ENCODE assay signal across 12 cellular contexts in the genomic region with DNA sequence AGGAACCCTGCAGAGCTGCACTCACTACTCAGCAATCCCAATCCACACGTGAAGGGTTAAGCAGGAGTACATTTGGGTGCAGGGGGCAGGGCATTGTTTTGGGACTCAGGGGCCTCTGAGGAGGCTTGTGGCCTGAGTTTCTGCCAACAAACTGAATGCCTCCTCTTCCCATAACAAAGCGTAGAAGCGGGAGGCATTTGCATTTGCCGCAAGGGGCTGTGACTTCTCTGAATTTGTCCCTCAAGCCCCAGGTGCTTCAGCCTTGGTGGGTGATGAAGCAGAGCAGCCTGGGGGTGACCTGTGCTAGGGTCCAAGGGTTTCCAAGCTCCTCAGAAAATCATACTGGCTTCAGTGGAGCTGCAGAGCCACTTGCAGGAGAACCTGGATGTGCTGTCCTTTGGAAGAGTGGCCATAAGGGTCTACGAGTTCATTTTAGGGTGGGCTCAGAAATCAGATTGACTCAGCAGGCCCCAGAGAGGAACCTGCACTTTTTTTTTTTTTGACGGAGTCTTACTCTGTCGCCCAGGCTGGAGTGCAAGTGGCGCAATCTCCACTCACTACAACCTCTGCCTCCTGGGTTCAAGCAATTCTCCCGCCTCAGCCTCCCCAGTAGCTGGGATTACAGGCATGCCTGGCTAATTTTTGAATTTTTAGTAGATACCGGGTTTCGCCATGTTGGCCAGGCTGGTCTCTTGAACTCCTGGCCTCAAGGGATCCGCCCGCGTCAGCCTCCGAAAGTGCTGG. TPM values are rescaled to one million over a fixed set of nuclear protein-coding genes. Genes with fewer than 3 reads are reported as not detected.
A peak's percentile ranks its signal among the peaks of the same experiment; 100 is the strongest.
DNase-seq lines count a peak whose midpoint lies in the region; ATAC-seq, FAIRE-seq and TF ChIP-seq lines count a peak whose summit lies in the region.
"Had no signal": no experiment of that assay in that cellular context is flagged by ENCODE, and none has a peak within 500 bp of the region (broad histone marks: within the 10 kb centered on the region; RNA-seq: fewer than 3 reads in every experiment).

No MANE protein-coding gene starts in this region.

- H3K9me2 ChIP-seq in SK-N-SH = no peaks in the 10 kb centered on the region

- WGBS in SK-N-SH (ENCODE audit: low lambda C conversion rate) = 97% methylated on average over 15 of the region's 15 CpGs
- WGBS in pancreas, 2 donors = 89 to 94% methylated on average over 15 of the region's 15 CpGs

- CTCF ChIA-PET in SK-N-SH (lab: Yijun Ruan, JAX) = interaction anchor here (1.0 to 1.6 kb wide), 3 partner anchors 26 to 407 kb away, joined by 3 to 4 read pairs (median 3); no protein-coding TSS in a partner anchor

- no peak overlapping the region for H3K9ac ChIP-seq in SK-N-SH

- H3K27me3 ChIP-seq in SK-N-SH (ENCODE audit: insufficient read depth) = no peaks in the 10 kb centered on the region
- no peaks in the 10 kb centered on the region for H3K27me3 ChIP-seq in pancreas

- no peaks in the 10 kb centered on the region for H3K9me3 ChIP-seq in SK-N-SH
- H3K9me3 ChIP-seq in pancreas = no peaks in the 10 kb centered on the region

- ATAC-seq in SK-N-SH treated with all-trans-retinoic acid at 6 μM for 48 hours = no peak
- ATAC-seq in activated naive CD8-positive, alpha-beta T cell treated with anti-CD3 and anti-CD28 coated beads, Interleukin-2, amount 10 ng/mL, durations not matched to agents 7 days and 5 days (ENCODE audit: low read depth) = no peak
- ATAC-seq in pancreas = no peak
- ATAC-seq in GM21423 (IDR thresholded peaks at IDR 0.05; ENCODE audit: unreplicated experiment) = no peak
- ATAC-seq: left colon had no signal

- TF ChIP-seq CTCF in SK-N-SH (IDR thresholded peaks at IDR 0.05) = no peak
- TF ChIP-seq CTCF in nephron (IDR thresholded peaks at IDR 0.05; ENCODE audit: unreplicated experiment in 3 of 3) = no peak
- TF ChIP-seq CTCF in CD14-positive monocyte (IDR thresholded peaks at IDR 0.05) = no peak
- no peak for TF ChIP-seq CTCF in pancreas (IDR thresholded peaks at IDR 0.05)

- H3K4me1 Mint-ChIP-seq in IgD-negative memory B cell (peaks cover 14 to 22% (median 18%) of the 10 kb centered on the region in 3 donors), nephron (peaks cover 18% of the 10 kb centered on the region), CD14-positive monocyte (peaks cover 19% of the 10 kb centered on the region)
- H3K4me1 Mint-ChIP-seq in activated naive CD8-positive, alpha-beta T cell treated with anti-CD3 and anti-CD28 coated beads, Interleukin-2, amount 10 ng/mL, durations not matched to agents 7 days and 5 days = peaks cover 39% of the 10 kb centered on the region

- intact Hi-C loops in CD14-positive monocyte (cut with micrococcal nuclease) = no loop called here
- intact Hi-C loops in pancreas (cut with DNase I) = no loop called here

- TF ChIP-seq RAD21 in SK-N-SH (IDR thresholded peaks at IDR 0.05; ENCODE audit: low read length) = no peak

- H3K27ac ChIP-seq in SK-N-SH (ENCODE audit: low read depth in 2 of 2, low read length in 1 of 2) = no peak overlapping the region
- no peak overlapping the region for H3K27ac ChIP-seq in pancreas

- H3K4me3 Mint-ChIP-seq in IgD-negative memory B cell = no peak overlapping the region
- H3K4me3 Mint-ChIP-seq in activated naive CD8-positive, alpha-beta T cell treated with anti-CD3 and anti-CD28 coated beads, Interleukin-2, amount 10 ng/mL, durations not matched to agents 7 days and 5 days = no peak overlapping the region
- peak overlapping the region in 2 of 3 experiments; percentile 32 to 96 for H3K4me3 Mint-ChIP-seq in nephron
- no peak overlapping the region for H3K4me3 Mint-ChIP-seq in CD14-positive monocyte

- peaks cover 9 to 23% of the 10 kb centered on the region in 2 experiments for H3K4me1 ChIP-seq in SK-N-SH (ENCODE audit: control insufficient read depth in 1 of 2, insufficient read depth in 2 of 2, low read depth in 1 of 2, low read length in 1 of 2)
- H3K4me1 ChIP-seq in pancreas = peaks cover 14 to 16% (median 16%) of the 10 kb centered on the region in 3 donors

- H4K20me1 ChIP-seq in SK-N-SH (ENCODE audit: insufficient read depth) = peaks cover 25% of the 10 kb centered on the region

- H3K79me2 ChIP-seq in SK-N-SH (ENCODE audit: insufficient read depth) = peaks cover 36% of the 10 kb centered on the region

- POLR2A ChIA-PET in SK-N-SH (lab: Yijun Ruan, JAX) = no interaction called here
- POLR2A ChIA-PET in activated naive CD8-positive, alpha-beta T cell treated with anti-CD3 and anti-CD28 coated beads, Interleukin-2, amount 10 ng/mL, durations not matched to agents 7 days and 5 days (lab: Charles Lee) = interaction anchor here (0.6 to 5.9 kb wide), 4 partner anchors 16 to 281 kb away, joined by 3 to 42 read pairs (median 10); no protein-coding TSS in a partner anchor

- FAIRE-seq in pancreas (lab: Jason Lieb, UNC) = no peak

- H3K4me3 ChIP-seq in SK-N-SH (ENCODE audit: low read depth in 2 of 2, low read length in 1 of 2) (peak overlapping the region; percentile 73 to 88; a peak in 1 of 4 replicates), pancreas (no peak overlapping the region)

- no peak for DNase-seq in SK-N-SH
- DNase-seq in activated naive CD8-positive, alpha-beta T cell treated with anti-CD3 and anti-CD28 coated beads, Interleukin-2, amount 10 ng/mL, durations not matched to agents 7 days and 5 days = no peak
- no peak for DNase-seq in CD14-positive monocyte (ENCODE audit: low spot score)
- DNase-seq in pancreas = no peak
- DNase-seq: DMS79, left colon, NCI-H2227 treated with DMSO at 0.1 percent for 48 hours had no signal

- no peak overlapping the region for H2AFZ ChIP-seq in SK-N-SH (ENCODE audit: low read depth)

- H3F3A ChIP-seq in SK-N-SH (replicated peaks; ENCODE audit: insufficient read depth) = peaks cover 36% of the 10 kb centered on the region

- peak overlapping the region; percentile 76 for H3K4me2 ChIP-seq in SK-N-SH

- H3K9me3 Mint-ChIP-seq in IgD-negative memory B cell (no peaks in the 10 kb centered on the region), nephron (no peaks in the 10 kb centered on the region), CD14-positive monocyte (peaks cover 0 to 2% (median 0%) of the 10 kb centered on the region in 7 donors)
- H3K9me3 Mint-ChIP-seq in activated naive CD8-positive, alpha-beta T cell treated with anti-CD3 and anti-CD28 coated beads, Interleukin-2, amount 10 ng/mL, durations not matched to agents 7 days and 5 days = no peaks in the 10 kb centered on the region
- H3K9me3 Mint-ChIP-seq: dendritic cell treated with granulocyte-macrophage colony-stimulating factor and Interleukin-4, amounts not matched to agents 40 ng/mL and 50 ng/mL, for 4 days had no signal

- H3K27me3 Mint-ChIP-seq in IgD-negative memory B cell (no peaks in the 10 kb centered on the region), nephron (ENCODE audit: low read depth) (no peaks in the 10 kb centered on the region), CD14-positive monocyte (ENCODE audit: low read depth in 3 of 3) (peaks cover 0 to 1% (median 0%) of the 10 kb centered on the region in 3 donors)
- no peaks in the 10 kb centered on the region for H3K27me3 Mint-ChIP-seq in activated naive CD8-positive, alpha-beta T cell treated with anti-CD3 and anti-CD28 coated beads, Interleukin-2, amount 10 ng/mL, durations not matched to agents 7 days and 5 days
- H3K27me3 Mint-ChIP-seq: dendritic cell treated with granulocyte-macrophage colony-stimulating factor and Interleukin-4, amounts not matched to agents 40 ng/mL and 50 ng/mL, for 4 days had no signal

- no peak for TF ChIP-seq EP300 in SK-N-SH (IDR thresholded peaks at IDR 0.05; ENCODE audit: borderline replicate concordance in 1 of 2, low read depth in 1 of 2, low read length in 1 of 2)

- H3K36me3 Mint-ChIP-seq in IgD-negative memory B cell (peaks cover 8% of the 10 kb centered on the region), nephron (ENCODE audit: low read depth) (peaks cover 26% of the 10 kb centered on the region), CD14-positive monocyte (peaks cover 22 to 37% of the 10 kb centered on the region in 2 donors)
- peaks cover 32% of the 10 kb centered on the region for H3K36me3 Mint-ChIP-seq in activated naive CD8-positive, alpha-beta T cell treated with anti-CD3 and anti-CD28 coated beads, Interleukin-2, amount 10 ng/mL, durations not matched to agents 7 days and 5 days

- peak overlapping the region in 2 of 3 donors; percentile 73 to 95 for H3K27ac Mint-ChIP-seq in IgD-negative memory B cell
- peak overlapping the region; percentile 92 for H3K27ac Mint-ChIP-seq in activated naive CD8-positive, alpha-beta T cell treated with anti-CD3 and anti-CD28 coated beads, Interleukin-2, amount 10 ng/mL, durations not matched to agents 7 days and 5 days
- no peak overlapping the region for H3K27ac Mint-ChIP-seq in nephron
- peak overlapping the region in 3 of 7 donors; percentile 68 to 98 (median 95) for H3K27ac Mint-ChIP-seq in CD14-positive monocyte

- peaks cover 24 to 30% of the 10 kb centered on the region in 2 experiments for H3K36me3 ChIP-seq in SK-N-SH (replicated peaks in 1 of 2; ENCODE audit: control insufficient read depth in 1 of 2, insufficient read depth in 2 of 2, low read length in 1 of 2)
- peaks cover 0 to 13% (median 4%) of the 10 kb centered on the region in 3 donors for H3K36me3 ChIP-seq in pancreas

TF ChIP-seq in SK-N-SH, 30 proteins besides CTCF, POLR2A, EP300 and RAD21:
- no peak for TF ChIP-seq EZH2phosphoT487 (IDR thresholded peaks at IDR 0.05; ENCODE audit: borderline replicate concordance, low read depth)
- no peak for TF ChIP-seq RCOR1 (IDR thresholded peaks at IDR 0.05; ENCODE audit: low read length)

TF ChIP-seq in SK-N-SH treated with all-trans-retinoic acid at 6 μM for 48 hours, 23 proteins besides CTCF, POLR2A, EP300 and RAD21 (continues in another document):
- TF ChIP-seq ZFP30 (CRISPR knock-in tag; IDR thresholded peaks at IDR 0.05) = no peak
- TF ChIP-seq ZC3H10 (CRISPR knock-in tag; IDR thresholded peaks at IDR 0.05) = no peak
- no peak for TF ChIP-seq PPARA (CRISPR knock-in tag; IDR thresholded peaks at IDR 0.05; ENCODE audit: borderline replicate concordance)
- TF ChIP-seq BACH2 (CRISPR knock-in tag; IDR thresholded peaks at IDR 0.05; ENCODE audit: borderline replicate concordance) = no peak

RNA-seq across cellular contexts. Expression of gene RPSA, which starts 1.4 kb away (rescaled TPM):
- 2,958 and 3,456 TPM in 2 replicates for polyA plus RNA-seq in SK-N-SH (2012; rRNA removed)
- 3,101 and 3,500 TPM in 2 replicates for polyA plus RNA-seq in SK-N-SH (2012; cell fraction: cytosol; rRNA removed)
- 1,164 and 1,345 TPM in 2 replicates for polyA plus RNA-seq in SK-N-SH (2012; cell fraction: nucleus; rRNA removed)
- 1,214 TPM for polyA plus RNA-seq in IgD-negative memory B cell
- 1,000 to 10,000 TPM; 1,282 to 1,296 TPM for total RNA-seq in activated naive CD8-positive, alpha-beta T cell treated with anti-CD3 and anti-CD28 coated beads, Interleukin-2, amount 10 ng/mL, durations not matched to agents 7 days and 5 days
- 100 to 1,000 TPM; 172 to 219 TPM for polyA plus RNA-seq in CD14-positive monocyte
- total RNA-seq in pancreas = 1,000 to 10,000 TPM in 1 of 6 donors, 100 to 1,000 TPM in 5; 540 to 1,016 (median 687) TPM
- 100 to 1,000 TPM; 840 to 998 TPM for polyA plus RNA-seq in pancreas

RNA-seq across cellular contexts. Expression of gene SLC25A38, which starts 21.9 kb away (rescaled TPM):
- polyA plus RNA-seq in SK-N-SH (2012; rRNA removed) = 34.9 and 45.0 TPM in 2 replicates
- polyA plus RNA-seq in SK-N-SH (2012; cell fraction: cytosol; rRNA removed) = 35.2 and 36.9 TPM in 2 replicates
- polyA plus RNA-seq in SK-N-SH (2012; cell fraction: nucleus; rRNA removed) = 50.1 and 57.6 TPM in 2 replicates
- 50.7 TPM for polyA plus RNA-seq in IgD-negative memory B cell
- total RNA-seq in activated naive CD8-positive, alpha-beta T cell treated with anti-CD3 and anti-CD28 coated beads, Interleukin-2, amount 10 ng/mL, durations not matched to agents 7 days and 5 days = 10 to 100 TPM; 46.0 to 46.1 TPM
- polyA plus RNA-seq in CD14-positive monocyte = 1 to 10 TPM; 5.7 to 7.5 TPM
- 10 to 100 TPM; 14.2 to 29.4 (median 21.1) TPM for total RNA-seq in pancreas
- 10 to 100 TPM; 25.1 to 29.4 TPM for polyA plus RNA-seq in pancreas

Comparison
In these comparisons a context has a peak if more than half of its experiments do, and no peak if none do; other contexts are left out.
1. H3K4me3 ChIP-seq: peak in SK-N-SH (2 of 2); none in pancreas (0 of 4).
2. H3K27ac Mint-ChIP-seq: peak in IgD-negative memory B cell (2 of 3) and activated naive CD8-positive, alpha-beta T cell treated with anti-CD3 and anti-CD28 coated beads, Interleukin-2, amount 10 ng/mL, durations not matched to agents 7 days and 5 days (single experiment); none in nephron (0 of 3).
3. H3K4me3 Mint-ChIP-seq: peak in nephron (2 of 3); none in IgD-negative memory B cell (0 of 4), activated naive CD8-positive, alpha-beta T cell treated with anti-CD3 and anti-CD28 coated beads, Interleukin-2, amount 10 ng/mL, durations not matched to agents 7 days and 5 days (single experiment) and CD14-positive monocyte (0 of 2).